ENCODE assay signal across 20 cellular contexts in genomic region chr11:103222801-103223200, GRCh38.
"Had no signal": no experiment of that assay in that cellular context is flagged by ENCODE, and none has a peak within 500 bp of the region (broad histone marks: within the 10 kb centered on the region; RNA-seq: fewer than 3 reads in every experiment).

No MANE protein-coding gene starts in this region.

- ATAC-seq: gastrocnemius medialis; left ventricle myocardium superior; mucosa of descending colon; naive thymus-derived CD8-positive, alpha-beta T cell; psoas muscle; right cardiac atrium; stimulated activated naive B cell treated with anti-CD40 and anti-IgM and Interleukin-4, amounts not matched to agents 10 μg/mL and 1 μg/mL and 100 μg/mL, for 72 hours; WTC11 had no signal

- DNase-seq: activated gamma-delta T cell treated with Interleukin-2 at 50 U/mL for 16 hours; activated T-cell treated with anti-CD3 and anti-CD28 coated beads, Interleukin-2, amount 50 U/mL, for 1 hour; adrenal gland; effector CD4-positive, alpha-beta T cell; erythroblast; gastrocnemius medialis; head of caudate nucleus; left ventricle myocardium superior; mucosa of descending colon; naive thymus-derived CD8-positive, alpha-beta T cell; psoas muscle; right cardiac atrium; stimulated activated CD4-positive, alpha-beta T cell treated with anti-CD3 and anti-CD28 coated beads, Interleukin-15, amount 100 ng/mL, for 24 hours; stimulated activated CD8-positive, alpha-beta memory T cell treated with anti-CD3 and anti-CD28 coated beads, Interleukin-4, amount 100 ng/mL, for 48 hours; stimulated activated naive B cell treated with anti-CD40 and anti-IgM and Interleukin-4, amounts not matched to agents 10 μg/mL and 1 μg/mL and 100 μg/mL, for 72 hours; T-helper 1 cell; testis; trophoblast cell; uterus had no signal
